8 cellular contexts compared by ENCODE assay signal in genomic region chr9:100028201-100028784, GRCh38.
DNase-seq lines count a peak whose midpoint lies in the region; ATAC-seq and TF ChIP-seq lines count a peak whose summit lies in the region.

No MANE protein-coding gene starts in this region.

- no peaks in the 10 kb centered on the region for H3K36me3 ChIP-seq in Caco-2 (ENCODE audit: control insufficient read depth, insufficient read depth, low read length)
- H3K36me3 ChIP-seq in naive thymus-derived CD4-positive, alpha-beta T cell (ENCODE audit: control insufficient read depth in 2 of 3, insufficient read depth in 3 of 3, low read length in 3 of 3), result peaks cover 0 to 4% (median 0%) of the 10 kb centered on the region in 3 experiments

- DNase-seq in Caco-2 (peak; percentile 76 to 82), NOMO-1 treated with DMSO at 0.1 percent for 48 hours (lab: John Stamatoyannopoulos, UW; ENCODE audit: unreplicated experiment) (peak; percentile 35), epithelial cell of prostate (ENCODE audit: low read depth, low spot score) (peak; percentile 14)
- DNase-seq in activated CD8-positive, alpha-beta memory T cell treated with anti-CD3 and anti-CD28 coated beads, Interleukin-2, amount 50 U/mL, for 24 hours (ENCODE audit: extremely low read depth), result peak; percentile 37
- peak; percentile 21 to 66 (median 45) for DNase-seq in naive thymus-derived CD4-positive, alpha-beta T cell
- DNase-seq in stimulated activated effector memory CD8-positive, alpha-beta T cell treated with anti-CD3 and anti-CD28 coated beads, Interleukin-12 subunit alpha, Interleukin-12 subunit beta, amount 100 ng/mL, for 72 hours (ENCODE audit: low spot score in 2 of 2), result peak; percentile 56 to 84

- H3K4me1 ChIP-seq in Caco-2, result no peaks in the 10 kb centered on the region
- no peaks in the 10 kb centered on the region for H3K4me1 ChIP-seq in naive thymus-derived CD4-positive, alpha-beta T cell (ENCODE audit: control insufficient read depth in 2 of 2, insufficient read depth in 2 of 2, low read length in 2 of 2)

- POLR2A ChIA-PET in Caco-2 (lab: Charles Lee), result no interaction called here
- POLR2A ChIA-PET in naive thymus-derived CD4-positive, alpha-beta T cell (lab: Charles Lee), result no interaction called here

- no peak overlapping the region for H3K4me3 ChIP-seq in Caco-2 (ENCODE audit: low read depth, low read length)
- H3K4me3 ChIP-seq in naive thymus-derived CD4-positive, alpha-beta T cell (ENCODE audit: low read length), result no peak overlapping the region

- CTCF ChIA-PET in Caco-2 (lab: Charles Lee), result no interaction called here
- CTCF ChIA-PET in naive thymus-derived CD4-positive, alpha-beta T cell (lab: Charles Lee), result no interaction called here

- H3K27ac ChIP-seq in epithelial cell of prostate, result no peak overlapping the region
- H3K27ac ChIP-seq in naive thymus-derived CD4-positive, alpha-beta T cell (ENCODE audit: low read depth, low read length), result no peak overlapping the region

- no peaks in the 10 kb centered on the region for H3K9me3 ChIP-seq in Caco-2
- H3K9me3 ChIP-seq in naive thymus-derived CD4-positive, alpha-beta T cell (ENCODE audit: control insufficient read depth in 2 of 3, low read length in 3 of 3), result no peaks in the 10 kb centered on the region

- H3K4me1 Mint-ChIP-seq in Caco-2 (ENCODE audit: low read depth, unreplicated experiment), result no peaks in the 10 kb centered on the region
- H3K4me1 Mint-ChIP-seq in naive thymus-derived CD4-positive, alpha-beta T cell, result peaks cover 4 to 12% (median 9%) of the 10 kb centered on the region in 7 donors
- H3K4me1 Mint-ChIP-seq in stimulated activated effector memory CD8-positive, alpha-beta T cell treated with anti-CD3 and anti-CD28 coated beads, Interleukin-12 subunit alpha, Interleukin-12 subunit beta, amount 100 ng/mL, for 72 hours, result peaks cover 12% of the 10 kb centered on the region

- no TSS peak for BruUV-seq in Caco-2 (replicated peaks; lab: Mats Ljungman, UMichigan)

- H3K4me3 Mint-ChIP-seq in Caco-2 (ENCODE audit: unreplicated experiment), result no peak overlapping the region
- no peak overlapping the region for H3K4me3 Mint-ChIP-seq in naive thymus-derived CD4-positive, alpha-beta T cell
- H3K4me3 Mint-ChIP-seq in stimulated activated effector memory CD8-positive, alpha-beta T cell treated with anti-CD3 and anti-CD28 coated beads, Interleukin-12 subunit alpha, Interleukin-12 subunit beta, amount 100 ng/mL, for 72 hours, result no peak overlapping the region

- H3K27me3 Mint-ChIP-seq in Caco-2 (ENCODE audit: insufficient read depth, unreplicated experiment), result no peaks in the 10 kb centered on the region
- no peaks in the 10 kb centered on the region for H3K27me3 Mint-ChIP-seq in naive thymus-derived CD4-positive, alpha-beta T cell

- H3K9me3 Mint-ChIP-seq in Caco-2 (ENCODE audit: unreplicated experiment), result no peaks in the 10 kb centered on the region
- H3K9me3 Mint-ChIP-seq in naive thymus-derived CD4-positive, alpha-beta T cell, result peaks cover 0 to 9% (median 0%) of the 10 kb centered on the region in 11 donors
- no peaks in the 10 kb centered on the region for H3K9me3 Mint-ChIP-seq in stimulated activated effector memory CD8-positive, alpha-beta T cell treated with anti-CD3 and anti-CD28 coated beads, Interleukin-12 subunit alpha, Interleukin-12 subunit beta, amount 100 ng/mL, for 72 hours

- TF ChIP-seq CTCF in Caco-2 (IDR thresholded peaks at IDR 0.05; ENCODE audit: insufficient read depth in 1 of 2, low read depth in 1 of 2, low read length in 1 of 2, severe bottlenecking in 1 of 2, unreplicated experiment in 1 of 2), result peak; percentile 84 to 95

- no peaks in the 10 kb centered on the region for H3K27me3 ChIP-seq in Caco-2 (replicated peaks; ENCODE audit: control insufficient read depth, insufficient read depth, low read length)
- no peaks in the 10 kb centered on the region for H3K27me3 ChIP-seq in naive thymus-derived CD4-positive, alpha-beta T cell (ENCODE audit: control insufficient read depth in 2 of 2, insufficient read depth in 2 of 2, low read length in 2 of 2)

- no peak overlapping the region for H3K27ac Mint-ChIP-seq in Caco-2 (ENCODE audit: unreplicated experiment)
- H3K27ac Mint-ChIP-seq in naive thymus-derived CD4-positive, alpha-beta T cell, result peak overlapping the region in 1 of 9 donors; percentile 0
- no peak overlapping the region for H3K27ac Mint-ChIP-seq in stimulated activated effector memory CD8-positive, alpha-beta T cell treated with anti-CD3 and anti-CD28 coated beads, Interleukin-12 subunit alpha, Interleukin-12 subunit beta, amount 100 ng/mL, for 72 hours

- peaks cover 8% of the 10 kb centered on the region for H3K36me3 Mint-ChIP-seq in Caco-2 (ENCODE audit: insufficient read depth, unreplicated experiment)
- peaks cover 6 to 46% (median 23%) of the 10 kb centered on the region in 5 donors for H3K36me3 Mint-ChIP-seq in naive thymus-derived CD4-positive, alpha-beta T cell
- peaks cover 12% of the 10 kb centered on the region for H3K36me3 Mint-ChIP-seq in stimulated activated effector memory CD8-positive, alpha-beta T cell treated with anti-CD3 and anti-CD28 coated beads, Interleukin-12 subunit alpha, Interleukin-12 subunit beta, amount 100 ng/mL, for 72 hours

- ATAC-seq in GM19438 (IDR thresholded peaks at IDR 0.05; ENCODE audit: low read depth, unreplicated experiment) (peak; percentile 91), HG03521 (IDR thresholded peaks at IDR 0.05; ENCODE audit: unreplicated experiment) (peak; percentile 75)
- peak; percentile 98 for ATAC-seq in naive thymus-derived CD4-positive, alpha-beta T cell
- peak; percentile 94 for ATAC-seq in stimulated activated effector memory CD8-positive, alpha-beta T cell treated with anti-CD3 and anti-CD28 coated beads, Interleukin-12 subunit alpha, Interleukin-12 subunit beta, amount 100 ng/mL, for 72 hours

- intact Hi-C loops in Caco-2 (cut with micrococcal nuclease; ENCODE audit: unreplicated experiment), result loop anchor here (1.0 to 2.0 kb wide), 5 partner anchors 71 to 762 kb away; partner anchors contain the start of genes ERP44 and INVS
- intact Hi-C loops in naive thymus-derived CD4-positive, alpha-beta T cell (cut with micrococcal nuclease), result loop anchor here (1.0 to 5.0 kb wide), 8 partner anchors 54 to 567 kb away; partner anchors contain the start of genes ERP44 (in 1 of the 2) and INVS (in 1 of the 2)

Comparison
In these comparisons a context has a peak if more than half of its experiments do, and no peak if none do; other contexts are left out.
1. DNase-seq: peak in every context shown above with its lines; median percentile 79 in Caco-2; 70 in stimulated activated effector memory CD8-positive, alpha-beta T cell treated with anti-CD3 and anti-CD28 coated beads, Interleukin-12 subunit alpha, Interleukin-12 subunit beta, amount 100 ng/mL, for 72 hours; 45 in naive thymus-derived CD4-positive, alpha-beta T cell; 37 in activated CD8-positive, alpha-beta memory T cell treated with anti-CD3 and anti-CD28 coated beads, Interleukin-2, amount 50 U/mL, for 24 hours; 35 in NOMO-1 treated with DMSO at 0.1 percent for 48 hours; 14 in epithelial cell of prostate.